Comparison of ENCODE assay signal across 8 cellular contexts in genomic region chr12:25957898-25958253, GRCh38. TPM values are rescaled to one million over a fixed set of nuclear protein-coding genes. Genes with fewer than 3 reads are reported as not detected.
DNase-seq lines count a peak whose midpoint lies in the region; ATAC-seq and TF ChIP-seq lines count a peak whose summit lies in the region.

No MANE protein-coding gene starts in this region.

- peaks cover 0 to 33% of the 10 kb centered on the region in 2 donors for H3K4me1 ChIP-seq in right atrium auricular region

- H3K4me1 Mint-ChIP-seq in activated naive CD8-positive, alpha-beta T cell (ENCODE audit: low read depth) = peaks cover 15% of the 10 kb centered on the region

- H3K4me3 ChIP-seq in right atrium auricular region = peak overlapping the region; percentile 85 to 86

- H3K4me3 Mint-ChIP-seq in activated naive CD8-positive, alpha-beta T cell = peak overlapping the region; percentile 81

- H3K36me3 ChIP-seq in right atrium auricular region = no peaks in the 10 kb centered on the region

- H3K9me3 ChIP-seq in right atrium auricular region = no peaks in the 10 kb centered on the region

- no peaks in the 10 kb centered on the region for H3K9me3 Mint-ChIP-seq in activated naive CD8-positive, alpha-beta T cell (ENCODE audit: low read depth)

- no peaks in the 10 kb centered on the region for H3K27me3 ChIP-seq in right atrium auricular region

- peak; percentile 24 for DNase-seq in COLO829 (ENCODE audit: low spot score)
- peak; percentile 72 for DNase-seq in right atrium auricular region (ENCODE audit: low spot score)
- peak; percentile 83 for DNase-seq in renal cortical epithelial cell (ENCODE audit: low read depth)

- H3K27me3 Mint-ChIP-seq in activated naive CD8-positive, alpha-beta T cell = peaks cover 25% of the 10 kb centered on the region

- no peak overlapping the region for H3K27ac Mint-ChIP-seq in activated naive CD8-positive, alpha-beta T cell

- no peaks in the 10 kb centered on the region for H3K36me3 Mint-ChIP-seq in activated naive CD8-positive, alpha-beta T cell

- no peak for TF ChIP-seq CTCF in right atrium auricular region (IDR thresholded peaks at IDR 0.05)

- H3K27ac ChIP-seq in right atrium auricular region = peak overlapping the region; percentile 94 to 99

- ATAC-seq in HG03139 (IDR thresholded peaks at IDR 0.05; ENCODE audit: unreplicated experiment) = peak; percentile 4
- no peak for ATAC-seq in HG03432 (IDR thresholded peaks at IDR 0.05; ENCODE audit: unreplicated experiment)
- no peak for ATAC-seq in HG02588 (IDR thresholded peaks at IDR 0.05; ENCODE audit: unreplicated experiment)
- ATAC-seq in HG03135 (IDR thresholded peaks at IDR 0.05; ENCODE audit: unreplicated experiment) = no peak

RNA-seq across cellular contexts. Expression of gene RASSF8, which starts 0.6 kb away (rescaled TPM):
- 10 to 100 TPM; 44.4 to 67.4 TPM for total RNA-seq in right atrium auricular region
- 48.1 and 68.5 TPM in 2 replicates for total RNA-seq in renal cortical epithelial cell

Comparison
In these comparisons a context has a peak if more than half of its experiments do, and no peak if none do; other contexts are left out.
1. DNase-seq: peak in every context shown above with its lines; median percentile 83 in renal cortical epithelial cell; 72 in right atrium auricular region; 24 in COLO829.